Comparison of ENCODE assay signal across 8 cellular contexts in the genomic region with DNA sequence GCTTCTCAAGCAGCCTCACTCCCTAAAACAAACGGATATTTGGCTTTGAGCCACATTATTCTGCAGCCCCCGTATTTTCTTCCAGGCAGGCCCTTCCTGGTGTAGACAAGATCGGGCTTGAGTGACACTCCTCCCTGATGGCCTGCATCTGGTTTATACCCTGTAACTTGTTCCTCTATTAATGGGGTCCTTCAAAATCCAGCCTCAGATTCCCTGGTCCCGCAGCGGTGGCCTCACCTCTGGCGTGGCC. TPM values are rescaled to one million over a fixed set of nuclear protein-coding genes. Genes with fewer than 3 reads are reported as not detected.
DNase-seq lines count a peak whose midpoint lies in the region; ATAC-seq and TF ChIP-seq lines count a peak whose summit lies in the region.

No MANE protein-coding gene starts in this region.

- WGBS in adrenal gland, 4 donors: 0 to 3% (median 0%) methylated on average over 6 of the region's 6 CpGs

- no peak for TF ChIP-seq CTCF in adrenal gland (IDR thresholded peaks at IDR 0.05)
- TF ChIP-seq CTCF in left lung (IDR thresholded peaks at IDR 0.05): no peak
- no peak for TF ChIP-seq CTCF in thoracic aorta (IDR thresholded peaks at IDR 0.05)

- peaks cover 11% of the 10 kb centered on the region for H3K9me3 Mint-ChIP-seq in activated CD8-positive, alpha-beta memory T cell treated with anti-CD3 and anti-CD28 coated beads, Interleukin-2, amount 10 ng/mL, durations not matched to agents 7 days and 5 days (ENCODE audit: low read depth)

- peaks cover 0 to 9% of the 10 kb centered on the region in 2 donors for H3K36me3 ChIP-seq in adrenal gland (replicated peaks in 1 of 2)
- H3K36me3 ChIP-seq in left lung: peaks cover 0 to 14% of the 10 kb centered on the region in 2 donors
- H3K36me3 ChIP-seq in thoracic aorta: peaks cover 8% of the 10 kb centered on the region

- H3K27me3 ChIP-seq in adrenal gland (no peaks in the 10 kb centered on the region), left lung (no peaks in the 10 kb centered on the region), thoracic aorta (replicated peaks; ENCODE audit: insufficient read depth) (no peaks in the 10 kb centered on the region)

- H3K9me3 ChIP-seq in adrenal gland (replicated peaks in 1 of 3): no peaks in the 10 kb centered on the region
- H3K9me3 ChIP-seq in left lung: peaks cover 0 to 10% of the 10 kb centered on the region in 2 donors
- H3K9me3 ChIP-seq in thoracic aorta: no peaks in the 10 kb centered on the region

- H3K27ac ChIP-seq in adrenal gland (peak overlapping the region; percentile 74 to 94 (median 90)), left lung (peak overlapping the region; percentile 86 to 87), thoracic aorta (peak overlapping the region; percentile 62 to 91)

- intact Hi-C loops in adrenal gland (cut with DNase I): no loop called here
- intact Hi-C loops in left lung (cut with DNase I): no loop called here

- ATAC-seq in activated CD8-positive, alpha-beta memory T cell treated with anti-CD3 and anti-CD28 coated beads, Interleukin-2, amount 10 ng/mL, durations not matched to agents 7 days and 5 days: no peak
- ATAC-seq in left lung (no peak), thoracic aorta (ENCODE audit: insufficient number of reproducible peaks, low FRiP score, low read depth) (no peak), GM21786 (IDR thresholded peaks at IDR 0.05; ENCODE audit: unreplicated experiment) (no peak)

- no peak for TF ChIP-seq POLR2A in adrenal gland (IDR thresholded peaks at IDR 0.05)

- H3K27me3 Mint-ChIP-seq in activated CD8-positive, alpha-beta memory T cell treated with anti-CD3 and anti-CD28 coated beads, Interleukin-2, amount 10 ng/mL, durations not matched to agents 7 days and 5 days: no peaks in the 10 kb centered on the region

- DNase-seq in activated CD8-positive, alpha-beta memory T cell treated with anti-CD3 and anti-CD28 coated beads, Interleukin-2, amount 10 ng/mL, durations not matched to agents 7 days and 5 days: no peak
- DNase-seq in activated CD8-positive, alpha-beta memory T cell treated with anti-CD3 and anti-CD28 coated beads for 24 hours: no peak
- DNase-seq in adrenal gland: no peak
- DNase-seq in left lung: no peak
- no peak for DNase-seq in thoracic aorta (ENCODE audit: low spot score)
- no peak for DNase-seq in amniotic stem cell (lab: John Stamatoyannopoulos, UW)
- no peak for DNase-seq in NCI-H1436 treated with DMSO at 0.1 percent for 48 hours (lab: John Stamatoyannopoulos, UW)

- peak overlapping the region; percentile 87 for H3K27ac Mint-ChIP-seq in activated CD8-positive, alpha-beta memory T cell treated with anti-CD3 and anti-CD28 coated beads, Interleukin-2, amount 10 ng/mL, durations not matched to agents 7 days and 5 days

- H3K36me3 Mint-ChIP-seq in activated CD8-positive, alpha-beta memory T cell treated with anti-CD3 and anti-CD28 coated beads, Interleukin-2, amount 10 ng/mL, durations not matched to agents 7 days and 5 days: peaks cover 22% of the 10 kb centered on the region

- H3K4me1 ChIP-seq in adrenal gland (replicated peaks in 1 of 2) (peaks cover 19 to 33% of the 10 kb centered on the region in 2 donors), left lung (peaks cover 10 to 42% of the 10 kb centered on the region in 2 donors), thoracic aorta (ENCODE audit: control insufficient read depth in 1 of 2, low read depth in 2 of 2) (peaks cover 19 to 33% of the 10 kb centered on the region in 2 donors)

- H3K4me1 Mint-ChIP-seq in activated CD8-positive, alpha-beta memory T cell treated with anti-CD3 and anti-CD28 coated beads, Interleukin-2, amount 10 ng/mL, durations not matched to agents 7 days and 5 days: peaks cover 58% of the 10 kb centered on the region

- H3K4me3 ChIP-seq in adrenal gland (peak overlapping the region in 2 of 4 donors; percentile 63 to 85), left lung (peak overlapping the region; percentile 57 to 65), thoracic aorta (peak overlapping the region; percentile 98)

- CTCF ChIA-PET in activated CD8-positive, alpha-beta memory T cell treated with anti-CD3 and anti-CD28 coated beads, Interleukin-2, amount 10 ng/mL, durations not matched to agents 7 days and 5 days (lab: Charles Lee): interaction anchor here (1.0 to 2.0 kb wide), 3 partner anchors 8 to 56 kb away, joined by 3 to 6 read pairs (median 4); partner anchors contain the start of gene TMEM14B

- H3K4me3 Mint-ChIP-seq in activated CD8-positive, alpha-beta memory T cell treated with anti-CD3 and anti-CD28 coated beads, Interleukin-2, amount 10 ng/mL, durations not matched to agents 7 days and 5 days: peak overlapping the region; percentile 85

RNA-seq across cellular contexts. Expression of gene TMEM14C, which starts 0.4 kb away (rescaled TPM):
- total RNA-seq in activated CD8-positive, alpha-beta memory T cell treated with anti-CD3 and anti-CD28 coated beads, Interleukin-2, amount 10 ng/mL, durations not matched to agents 7 days and 5 days: 10 to 100 TPM; 37.1 to 44.2 TPM
- 100 to 1,000 TPM; 126 to 312 (median 160) TPM for total RNA-seq in adrenal gland
- 100 to 1,000 TPM; 105 to 196 (median 157) TPM for polyA plus RNA-seq in adrenal gland
- total RNA-seq in left lung: 10 to 100 TPM; 81.8 to 99.5 TPM
- 100 to 1,000 TPM in 1 of 2 donors, 10 to 100 TPM in 1; 72.9 to 129 TPM for total RNA-seq in thoracic aorta

RNA-seq across cellular contexts. Expression of gene TMEM14B, which starts 25.1 kb away (rescaled TPM):
- 10 to 100 TPM; 71.3 to 82.9 TPM for total RNA-seq in activated CD8-positive, alpha-beta memory T cell treated with anti-CD3 and anti-CD28 coated beads, Interleukin-2, amount 10 ng/mL, durations not matched to agents 7 days and 5 days
- total RNA-seq in adrenal gland (100 to 1,000 TPM; 110 to 188 (median 123) TPM), left lung (10 to 100 TPM; 71.1 to 74.8 TPM), thoracic aorta (10 to 100 TPM; 63.4 to 80.7 TPM)
- polyA plus RNA-seq in adrenal gland: 100 to 1,000 TPM in 1 of 3 donors, 10 to 100 TPM in 2; 74.3 to 210 (median 93.7) TPM

RNA-seq across cellular contexts. Expression of gene PAK1IP1, which starts 27.7 kb away (rescaled TPM):
- 10 to 100 TPM; 13.1 to 22.8 TPM for total RNA-seq in activated CD8-positive, alpha-beta memory T cell treated with anti-CD3 and anti-CD28 coated beads, Interleukin-2, amount 10 ng/mL, durations not matched to agents 7 days and 5 days
- total RNA-seq in adrenal gland: 10 to 100 TPM in 4 of 8 donors, 1 to 10 TPM in 4; 4.5 to 17.5 (median 11.6) TPM
- polyA plus RNA-seq in adrenal gland: 10 to 100 TPM in 1 of 3 donors, 1 to 10 TPM in 2; 6.7 to 32.3 (median 8.0) TPM
- 10 to 100 TPM in 1 of 2 donors, 1 to 10 TPM in 1; 9.6 to 16.4 TPM for total RNA-seq in left lung
- 10 to 100 TPM in 1 of 2 donors, 1 to 10 TPM in 1; 7.3 to 19.4 TPM for total RNA-seq in thoracic aorta

RNA-seq across cellular contexts. Expression of gene C6orf52, which starts 28.1 kb away (rescaled TPM):
- total RNA-seq in activated CD8-positive, alpha-beta memory T cell treated with anti-CD3 and anti-CD28 coated beads, Interleukin-2, amount 10 ng/mL, durations not matched to agents 7 days and 5 days: 1 to 10 TPM; 2.5 to 2.7 TPM
- total RNA-seq in adrenal gland (1 to 10 TPM in 4 of 8 donors, under 1 TPM in 1, not detected in 3; 0.96 to 5.5 (median 2.0) TPM), left lung (1 to 10 TPM in 1 of 2 donors, under 1 TPM in 1; 0.58 to 1.0 TPM), thoracic aorta (not detected)
- polyA plus RNA-seq in adrenal gland: 1 to 10 TPM; 1.9 to 4.2 (median 2.8) TPM
